ENCODE assay signal across 9 cellular contexts in genomic region chr12:14418526-14418925, GRCh38. TPM values are rescaled to one million over a fixed set of nuclear protein-coding genes. Genes with fewer than 3 reads are reported as not detected.
DNase-seq lines count a peak whose midpoint lies in the region; ATAC-seq and TF ChIP-seq lines count a peak whose summit lies in the region.
"Had no signal": no experiment of that assay in that cellular context is flagged by ENCODE, and none has a peak within 500 bp of the region (broad histone marks: within the 10 kb centered on the region; RNA-seq: fewer than 3 reads in every experiment).

No MANE protein-coding gene starts in this region.

- H3K9ac ChIP-seq in iPS-20b (ENCODE audit: low read depth, low read length): peak overlapping the region; percentile 56; the same call in 1 of the 2 replicates

- ATAC-seq in activated naive CD8-positive, alpha-beta T cell treated with anti-CD3 and anti-CD28 coated beads, Interleukin-2, amount 10 ng/mL, durations not matched to agents 7 days and 5 days (ENCODE audit: low read depth): peak; percentile 43
- no peak for ATAC-seq in HG03439 (IDR thresholded peaks at IDR 0.05; ENCODE audit: unreplicated experiment)

- H3K27me3 Mint-ChIP-seq in activated T-cell treated with anti-CD3 and anti-CD28 coated beads, Interleukin-2, amount 50 U/mL, for 24 hours: no peaks in the 10 kb centered on the region
- no peaks in the 10 kb centered on the region for H3K27me3 Mint-ChIP-seq in activated naive CD8-positive, alpha-beta T cell treated with anti-CD3 and anti-CD28 coated beads, Interleukin-2, amount 10 ng/mL, durations not matched to agents 7 days and 5 days

- H3K27ac Mint-ChIP-seq in activated T-cell treated with anti-CD3 and anti-CD28 coated beads, Interleukin-2, amount 50 U/mL, for 24 hours: peak overlapping the region; percentile 61
- H3K27ac Mint-ChIP-seq in activated naive CD8-positive, alpha-beta T cell treated with anti-CD3 and anti-CD28 coated beads, Interleukin-2, amount 10 ng/mL, durations not matched to agents 7 days and 5 days: peak overlapping the region; percentile 76

- peak in 1 of 2 donors; percentile 24 for TF ChIP-seq CTCF in suprapubic skin (IDR thresholded peaks at IDR 0.05)

- H3K27me3 ChIP-seq in iPS-20b (ENCODE audit: insufficient read depth, low read length): no peaks in the 10 kb centered on the region
- H3K27me3 ChIP-seq in suprapubic skin: no peaks in the 10 kb centered on the region

- peaks cover 67% of the 10 kb centered on the region for H3K4me1 Mint-ChIP-seq in activated T-cell treated with anti-CD3 and anti-CD28 coated beads, Interleukin-2, amount 50 U/mL, for 24 hours (ENCODE audit: low read depth)
- peaks cover 29% of the 10 kb centered on the region for H3K4me1 Mint-ChIP-seq in activated naive CD8-positive, alpha-beta T cell treated with anti-CD3 and anti-CD28 coated beads, Interleukin-2, amount 10 ng/mL, durations not matched to agents 7 days and 5 days

- POLR2A ChIA-PET in activated naive CD8-positive, alpha-beta T cell treated with anti-CD3 and anti-CD28 coated beads, Interleukin-2, amount 10 ng/mL, durations not matched to agents 7 days and 5 days (lab: Charles Lee): interaction anchor here (1.1 to 3.0 kb wide), 4 partner anchors 23 to 163 kb away, joined by 6 to 38 read pairs (median 12); partner anchors contain the start of gene ATF7IP

- WGBS in suprapubic skin: 18% methylated on average over 2 of the region's 2 CpGs

- no peak for TF ChIP-seq POLR2A in suprapubic skin (IDR thresholded peaks at IDR 0.05)

- TF ChIP-seq EP300 in suprapubic skin (IDR thresholded peaks at IDR 0.05): no peak

- H3K4me3 ChIP-seq in iPS-20b (ENCODE audit: low read length) (peak overlapping the region; percentile 36; the same call in 1 of the 2 replicates), suprapubic skin (no peak overlapping the region)

- H3K36me3 Mint-ChIP-seq in activated T-cell treated with anti-CD3 and anti-CD28 coated beads, Interleukin-2, amount 50 U/mL, for 24 hours (ENCODE audit: low read depth): peaks cover 47% of the 10 kb centered on the region
- peaks cover 50% of the 10 kb centered on the region for H3K36me3 Mint-ChIP-seq in activated naive CD8-positive, alpha-beta T cell treated with anti-CD3 and anti-CD28 coated beads, Interleukin-2, amount 10 ng/mL, durations not matched to agents 7 days and 5 days

- no peak overlapping the region for H3K4me3 Mint-ChIP-seq in activated T-cell treated with anti-CD3 and anti-CD28 coated beads, Interleukin-2, amount 50 U/mL, for 24 hours
- H3K4me3 Mint-ChIP-seq in activated naive CD8-positive, alpha-beta T cell treated with anti-CD3 and anti-CD28 coated beads, Interleukin-2, amount 10 ng/mL, durations not matched to agents 7 days and 5 days: peak overlapping the region; percentile 54

- H3K27ac ChIP-seq in iPS-20b (ENCODE audit: low read length) (peak overlapping the region; percentile 53), suprapubic skin (peak overlapping the region; percentile 2)

- no peaks in the 10 kb centered on the region for H3K9me3 ChIP-seq in iPS-20b (ENCODE audit: insufficient read depth, low read depth, low read length)
- peaks cover 7% of the 10 kb centered on the region for H3K9me3 ChIP-seq in suprapubic skin

- no peak for DNase-seq in activated T-cell treated with anti-CD3 and anti-CD28 coated beads, Interleukin-2, amount 50 U/mL, for 24 hours
- no peak for DNase-seq in activated T-cell treated with anti-CD3 and anti-CD28 coated beads, Interleukin-2, amount 50 U/mL, for 48 hours
- no peak for DNase-seq in activated naive CD8-positive, alpha-beta T cell treated with anti-CD3 and anti-CD28 coated beads, Interleukin-2, amount 10 ng/mL, durations not matched to agents 7 days and 5 days
- DNase-seq in suprapubic skin (ENCODE audit: low spot score in 2 of 2): no peak
- no peak for DNase-seq in NCI-H1092 (lab: John Stamatoyannopoulos, UW)
- no peak for DNase-seq in effector CD4-positive, alpha-beta T cell
- DNase-seq: DND-41 had no signal

- H3K36me3 ChIP-seq in iPS-20b (ENCODE audit: insufficient read depth, low read depth, low read length): peaks cover 8% of the 10 kb centered on the region; the same call in 1 of the 2 replicates
- H3K36me3 ChIP-seq in suprapubic skin: peaks cover 6% of the 10 kb centered on the region

- H3K4me1 ChIP-seq in iPS-20b (ENCODE audit: insufficient read depth, low read length): peaks cover 35% of the 10 kb centered on the region
- peaks cover 30% of the 10 kb centered on the region for H3K4me1 ChIP-seq in suprapubic skin

- peaks cover 23% of the 10 kb centered on the region for H3K9me3 Mint-ChIP-seq in activated T-cell treated with anti-CD3 and anti-CD28 coated beads, Interleukin-2, amount 50 U/mL, for 24 hours
- peaks cover 13% of the 10 kb centered on the region for H3K9me3 Mint-ChIP-seq in activated naive CD8-positive, alpha-beta T cell treated with anti-CD3 and anti-CD28 coated beads, Interleukin-2, amount 10 ng/mL, durations not matched to agents 7 days and 5 days

RNA-seq across cellular contexts. Expression of gene ATF7IP, which starts 53.0 kb away (rescaled TPM):
- total RNA-seq in activated naive CD8-positive, alpha-beta T cell treated with anti-CD3 and anti-CD28 coated beads, Interleukin-2, amount 10 ng/mL, durations not matched to agents 7 days and 5 days: 100 to 1,000 TPM; 149 to 172 TPM
- total RNA-seq in suprapubic skin: 10 to 100 TPM; 41.0 to 79.6 (median 59.2) TPM
